12 cellular contexts compared by ENCODE assay signal in the genomic region with DNA sequence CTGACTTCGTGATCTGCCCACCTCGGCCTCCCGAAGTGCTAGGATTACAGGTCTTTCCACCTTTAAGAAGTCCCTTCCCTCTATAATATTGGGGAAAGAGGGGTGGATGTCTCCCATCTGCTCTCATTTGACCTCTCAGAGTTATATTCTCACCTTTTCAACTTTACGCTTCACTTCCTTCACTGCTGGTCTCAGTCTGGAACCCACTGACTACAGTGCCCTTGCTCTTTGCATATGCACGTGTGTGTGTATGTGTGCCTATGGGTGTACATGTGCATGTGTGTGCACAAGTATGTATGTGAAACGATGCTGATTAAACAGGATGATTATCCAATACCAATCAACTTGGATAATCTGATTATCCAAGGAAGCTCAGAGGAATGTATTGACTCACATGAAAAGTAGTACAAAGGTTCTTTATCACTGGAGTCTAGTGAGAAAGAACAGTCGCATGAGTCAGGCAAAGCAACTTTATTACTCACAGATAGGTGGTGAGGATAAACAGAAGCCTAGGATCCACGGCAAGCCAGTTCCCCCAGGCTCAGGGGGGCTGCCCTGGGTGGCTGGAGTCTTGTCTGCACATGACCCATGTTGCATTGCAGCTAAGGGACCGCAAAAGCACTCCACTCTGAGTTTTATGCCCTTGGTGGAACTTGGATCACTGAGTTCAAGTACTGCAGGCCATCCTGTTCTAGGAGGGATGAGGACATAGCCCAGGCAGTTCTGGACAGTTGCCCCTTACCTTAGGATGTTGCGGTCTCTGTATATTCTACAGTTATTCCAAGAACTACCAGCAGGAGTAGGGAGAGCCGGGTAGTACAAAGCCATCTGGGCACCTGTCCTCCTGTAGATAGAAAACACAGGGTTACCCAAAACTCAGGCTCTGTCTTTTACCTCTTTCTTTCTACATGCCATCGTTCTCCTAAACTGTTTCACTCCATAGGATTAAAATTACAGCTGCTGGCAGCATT. TPM values are rescaled to one million over a fixed set of nuclear protein-coding genes. Genes with fewer than 3 reads are reported as not detected.
DNase-seq lines count a peak whose midpoint lies in the region; ATAC-seq and TF ChIP-seq lines count a peak whose summit lies in the region.
"Had no signal": no experiment of that assay in that cellular context is flagged by ENCODE, and none has a peak within 500 bp of the region (broad histone marks: within the 10 kb centered on the region; RNA-seq: fewer than 3 reads in every experiment).

No MANE protein-coding gene starts in this region.

- DNase-seq in ELF-1 (ENCODE audit: low read depth, low spot score) = peak; percentile 53
- peak; percentile 94 for DNase-seq in PC-3
- DNase-seq in epithelial cell of prostate (ENCODE audit: low read depth, low spot score) = peak; percentile 78
- no peak for DNase-seq in neuronal stem cell (ENCODE audit: low spot score)
- DNase-seq in activated effector memory CD4-positive, alpha-beta T cell treated with anti-CD3 and anti-CD28 coated beads, Interleukin-2, amount 50 U/mL, for 16 hours = no peak
- no peak for DNase-seq in NCI-H526 treated with DMSO at 0.1 percent for 48 hours (lab: John Stamatoyannopoulos, UW)
- DNase-seq in cortex of kidney (lab: John Stamatoyannopoulos, UW) = no peak
- DNase-seq: activated T-cell treated with anti-CD3 and anti-CD28 coated beads, Interleukin-2, amount 50 U/mL, for 72 hours; colonic mucosa; DMS79 treated with DMSO at 0.1 percent for 48 hours; stimulated activated naive CD8-positive, alpha-beta T cell treated with anti-CD3 and anti-CD28 coated beads, Interleukin-15, Interleukin-2, amounts not matched to agents 100 U/mL and 50 U/mL, for 24 hours had no signal

- H2BK12ac ChIP-seq in neuronal stem cell (ENCODE audit: low read length) = no peak overlapping the region

- no peak overlapping the region for H3K4me3 ChIP-seq in PC-3 (ENCODE audit: low read length)
- H3K4me3 ChIP-seq in neuronal stem cell (ENCODE audit: low read length in 2 of 2) = no peak overlapping the region
- H3K4me3 ChIP-seq: colonic mucosa had no signal

- H2AFZ ChIP-seq in PC-3 (ENCODE audit: low read length) = no peak overlapping the region
- H2AFZ ChIP-seq in neuronal stem cell (ENCODE audit: low read length) = no peak overlapping the region

- CTCF ChIA-PET in PC-3 (lab: Charles Lee) = interaction anchor here (0.5 kb wide), 1 partner anchor 847 kb away, joined by 3 read pairs; no protein-coding TSS in a partner anchor

- no CpG with 5 or more reads among the region's 12 CpGs for WGBS in neuronal stem cell (ENCODE audit: extremely low coverage in 2 of 2, insufficient read length in 2 of 2, insufficient replicate concordance in 1 of 2), 2 donors

- no peak overlapping the region for H3K14ac ChIP-seq in neuronal stem cell (ENCODE audit: low read length)

- H2BK15ac ChIP-seq in neuronal stem cell (ENCODE audit: low read length) = no peak overlapping the region

- peak; percentile 75 for ATAC-seq in PC-3
- no peak for ATAC-seq in GM21717 (IDR thresholded peaks at IDR 0.05; ENCODE audit: unreplicated experiment)
- ATAC-seq: stimulated activated naive CD8-positive, alpha-beta T cell treated with anti-CD3 and anti-CD28 coated beads, Interleukin-15, Interleukin-2, amounts not matched to agents 100 U/mL and 50 U/mL, for 24 hours had no signal

- H4K8ac ChIP-seq in neuronal stem cell (ENCODE audit: low read depth, low read length) = no peak overlapping the region

- TF ChIP-seq CTCF in PC-3 (conservative IDR thresholded peaks at IDR 0.05; ENCODE audit: low read depth, low read length) = no peak; the same call in 1 of the 2 replicates

- H3K9me2 ChIP-seq in PC-3 (replicated peaks; ENCODE audit: low read length) = no peaks in the 10 kb centered on the region

- H3K27ac ChIP-seq in PC-3 (ENCODE audit: low read length) (peak overlapping the region; percentile 30), epithelial cell of prostate (peak overlapping the region; percentile 65), neuronal stem cell (replicated peaks; ENCODE audit: low read length) (no peak overlapping the region)
- H3K27ac ChIP-seq: colonic mucosa had no signal

- no peaks in the 10 kb centered on the region for H3K36me3 ChIP-seq in PC-3 (ENCODE audit: low read depth, low read length)
- no peaks in the 10 kb centered on the region for H3K36me3 ChIP-seq in neuronal stem cell (replicated peaks in 1 of 2; ENCODE audit: control insufficient read depth in 2 of 2, insufficient read depth in 2 of 2, low read length in 2 of 2)
- H3K36me3 ChIP-seq: colonic mucosa had no signal

- no TSS peak for BruUV-seq in PC-3 (replicated peaks; lab: Mats Ljungman, UMichigan)

- H3K9ac ChIP-seq in PC-3 (ENCODE audit: low read length) (no peak overlapping the region), neuronal stem cell (ENCODE audit: low read depth, low read length, poor library complexity) (no peak overlapping the region)

- H2BK5ac ChIP-seq in neuronal stem cell (ENCODE audit: low read length) = no peak overlapping the region

- POLR2A ChIA-PET in PC-3 (lab: Charles Lee; ENCODE audit: unreplicated experiment) = no interaction called here

- H3K4me2 ChIP-seq in PC-3 (ENCODE audit: low read length) (peak overlapping the region; percentile 62), neuronal stem cell (ENCODE audit: insufficient read depth, low read length, poor library complexity, severe bottlenecking) (no peak overlapping the region)

- H3K4ac ChIP-seq in neuronal stem cell (ENCODE audit: low read length) = peak overlapping the region; percentile 5

- H3K79me1 ChIP-seq in neuronal stem cell (ENCODE audit: low read depth, low read length) = no peaks in the 10 kb centered on the region

- H4K91ac ChIP-seq in neuronal stem cell (ENCODE audit: low read depth, low read length, poor library complexity) = no peak overlapping the region

- H3K4me1 ChIP-seq in PC-3 (ENCODE audit: insufficient read depth, low read length) (peaks cover 46% of the 10 kb centered on the region), neuronal stem cell (ENCODE audit: control insufficient read depth in 2 of 2, insufficient read depth in 1 of 2, low read depth in 1 of 2, low read length in 2 of 2) (peaks cover 0 to 3% of the 10 kb centered on the region in 2 donors)
- H3K4me1 ChIP-seq: colonic mucosa had no signal

- no peaks in the 10 kb centered on the region for H4K20me1 ChIP-seq in PC-3 (ENCODE audit: low read length)

- no peaks in the 10 kb centered on the region for H3F3A ChIP-seq in PC-3 (ENCODE audit: low read length, unreplicated experiment)

- intact Hi-C loops in PC-3 (cut with micrococcal nuclease) = loop anchor here (5.0 kb wide), 1 partner anchor 56 kb away; no protein-coding TSS in a partner anchor

- H3K27me3 ChIP-seq in PC-3 (ENCODE audit: low read length) (no peaks in the 10 kb centered on the region), neuronal stem cell (ENCODE audit: control insufficient read depth in 3 of 3, insufficient read depth in 3 of 3, low read depth in 1 of 3, low read length in 3 of 3) (peaks cover 0 to 36% (median 0%) of the 10 kb centered on the region in 3 experiments)
- H3K27me3 ChIP-seq: colonic mucosa had no signal

- H2BK120ac ChIP-seq in neuronal stem cell (ENCODE audit: low read depth, low read length) = no peak overlapping the region

- H3K9me3 ChIP-seq in PC-3 (ENCODE audit: low read length) (no peaks in the 10 kb centered on the region), neuronal stem cell (replicated peaks in 1 of 2; ENCODE audit: control insufficient read depth in 2 of 2, insufficient read depth in 1 of 2, low read depth in 1 of 2, low read length in 2 of 2) (no peaks in the 10 kb centered on the region)
- H3K9me3 ChIP-seq: colonic mucosa had no signal

- no peak overlapping the region for H2AK5ac ChIP-seq in neuronal stem cell (ENCODE audit: low read depth, low read length)

- H3K79me2 ChIP-seq in PC-3 (ENCODE audit: low read length) = no peaks in the 10 kb centered on the region

- no peak overlapping the region for H3K23ac ChIP-seq in neuronal stem cell (ENCODE audit: low read depth, low read length, poor library complexity)

- peak overlapping the region; percentile 49 for H3K18ac ChIP-seq in neuronal stem cell (ENCODE audit: low read length)

RNA-seq across cellular contexts. Expression of a gene that starts 50.9 kb away (rescaled TPM):
- 7.0 and 7.7 TPM in 2 replicates for total RNA-seq in PC-3 (2014; rRNA removed)
- 30.2 TPM for polyA plus RNA-seq in neuronal stem cell (2013, experiment 1 of 2)
- 31.2 TPM for polyA plus RNA-seq in neuronal stem cell (2013, experiment 2 of 2)

Comparison
In these comparisons a context has a peak if more than half of its experiments do, and no peak if none do; other contexts are left out.
1. DNase-seq: peak in ELF-1 (single experiment), PC-3 (single experiment) and epithelial cell of prostate (single experiment); none in neuronal stem cell (single experiment), activated effector memory CD4-positive, alpha-beta T cell treated with anti-CD3 and anti-CD28 coated beads, Interleukin-2, amount 50 U/mL, for 16 hours (single experiment), NCI-H526 treated with DMSO at 0.1 percent for 48 hours (single experiment) and cortex of kidney (single experiment).